ENCODE assay signal across 8 cellular contexts in genomic region chr3:15796771-15797599, GRCh38. TPM values are rescaled to one million over a fixed set of nuclear protein-coding genes. Genes with fewer than 3 reads are reported as not detected.
DNase-seq lines count a peak whose midpoint lies in the region; ATAC-seq and TF ChIP-seq lines count a peak whose summit lies in the region.

No MANE protein-coding gene starts in this region.

- H3K4me1 ChIP-seq in SJSA1 (replicated peaks) = peaks cover 30% of the 10 kb centered on the region
- H3K4me1 ChIP-seq in lower lobe of right lung = peaks cover 56% of the 10 kb centered on the region
- H3K4me1 ChIP-seq in thoracic aorta (ENCODE audit: control insufficient read depth in 1 of 2, low read depth in 2 of 2) = peaks cover 46 to 52% of the 10 kb centered on the region in 2 donors

- intact Hi-C loops in dorsolateral prefrontal cortex (cut with DNase I) = loop anchor here (5.0 kb wide), 2 partner anchors 45 to 165 kb away; no protein-coding TSS in a partner anchor
- intact Hi-C loops in lower lobe of right lung (cut with DNase I) = no loop called here

- H3K4me3 ChIP-seq in SJSA1 (peak overlapping the region; percentile 42), dorsolateral prefrontal cortex (peak overlapping the region; percentile 25 to 74 (median 56)), lower lobe of right lung (peak overlapping the region; percentile 48), thoracic aorta (peak overlapping the region; percentile 64)

- H3K4me1 Mint-ChIP-seq in HFFc6 (ENCODE audit: low read depth) = peaks cover 63% of the 10 kb centered on the region

- H3K27me3 ChIP-seq in SJSA1 (replicated peaks) = no peaks in the 10 kb centered on the region
- H3K27me3 ChIP-seq in dorsolateral prefrontal cortex = no peaks in the 10 kb centered on the region
- H3K27me3 ChIP-seq in lower lobe of right lung (ENCODE audit: low read depth) = no peaks in the 10 kb centered on the region
- H3K27me3 ChIP-seq in thoracic aorta (replicated peaks; ENCODE audit: insufficient read depth) = no peaks in the 10 kb centered on the region

- H3K27me3 Mint-ChIP-seq in HFFc6 (ENCODE audit: insufficient read depth) = peaks cover 13% of the 10 kb centered on the region

- H3K27ac ChIP-seq in SJSA1 (peak overlapping the region; percentile 96), dorsolateral prefrontal cortex (peak overlapping the region; percentile 72 to 97 (median 93)), lower lobe of right lung (peak overlapping the region; percentile 83), thoracic aorta (peak overlapping the region; percentile 68 to 82)

- TF ChIP-seq CTCF in HFFc6 (IDR thresholded peaks at IDR 0.05) (no peak), dorsolateral prefrontal cortex (IDR thresholded peaks at IDR 0.05 in 54 of 56, conservative IDR thresholded peaks at IDR 0.05 in 2 of 56; ENCODE audit: low read depth in 1 of 56, partially characterized antibody in 56 of 56) (peak in 4 of 56 donors; percentile 3 to 12 (median 7)), lower lobe of right lung (IDR thresholded peaks at IDR 0.05) (no peak), thoracic aorta (IDR thresholded peaks at IDR 0.05) (no peak)

- H3K27ac Mint-ChIP-seq in HFFc6 = peak overlapping the region; percentile 98

- peaks cover 28% of the 10 kb centered on the region for H3K36me3 ChIP-seq in SJSA1
- H3K36me3 ChIP-seq in lower lobe of right lung = no peaks in the 10 kb centered on the region
- H3K36me3 ChIP-seq in thoracic aorta = no peaks in the 10 kb centered on the region

- peak overlapping the region; percentile 94 for H3K4me3 Mint-ChIP-seq in HFFc6

- ATAC-seq in lower lobe of right lung (peak; percentile 38 to 51), thoracic aorta (ENCODE audit: insufficient number of reproducible peaks, low FRiP score, low read depth) (no peak)

- peaks cover 4% of the 10 kb centered on the region; the same call in 1 of the 2 replicates for H3K9me3 Mint-ChIP-seq in HFFc6

- peaks cover 46% of the 10 kb centered on the region for H3K36me3 Mint-ChIP-seq in HFFc6 (ENCODE audit: low read depth)

- H3K9me3 ChIP-seq in SJSA1 (replicated peaks) = no peaks in the 10 kb centered on the region
- H3K9me3 ChIP-seq in lower lobe of right lung = no peaks in the 10 kb centered on the region
- no peaks in the 10 kb centered on the region for H3K9me3 ChIP-seq in thoracic aorta

- DNase-seq in C1 segment of cervical spinal cord (lab: John Stamatoyannopoulos, UW) (peak in 12 of 14 donors; percentile 5 to 84 (median 20)), HFFc6 (peak; percentile 71), SJSA1 (ENCODE audit: low read depth in 1 of 2, low spot score in 2 of 2) (peak in 1 of 2 experiments; percentile 81), dorsolateral prefrontal cortex (peak in 4 of 10 donors; percentile 42 to 46 (median 46)), lower lobe of right lung (no peak), thoracic aorta (ENCODE audit: low spot score) (no peak), GM19240 (ENCODE audit: insufficient read length, low spot score) (no peak), NCI-H774 (lab: John Stamatoyannopoulos, UW) (no peak)

RNA-seq across cellular contexts. Expression of gene ANKRD28, which starts 0.8 kb away (rescaled TPM):
- total RNA-seq in HFFc6 (2021; fragmentation: NEBNext Ultra II Directional; extraction: Animal tissue kit (Norgen Biotek cat#: 25700)) = 10 to 100 TPM; 80.4 to 96.3 (median 90.4) TPM
- total RNA-seq in SJSA1 (2014; rRNA removed; shearing (Covaris generic)) = 71.6 and 83.0 TPM in 2 replicates
- total RNA-seq in dorsolateral prefrontal cortex (100 to 1,000 TPM in 4 of 120 experiments, 10 to 100 TPM in 116; 46.9 to 110 (median 74.2) TPM), lower lobe of right lung (57.2 TPM), thoracic aorta (10 to 100 TPM; 42.5 to 60.2 TPM)

Comparison
In these comparisons a context has a peak if more than half of its experiments do, and no peak if none do; other contexts are left out.
1. DNase-seq: peak in C1 segment of cervical spinal cord (12 of 14) and HFFc6 (single experiment); none in lower lobe of right lung (single experiment), thoracic aorta (single experiment), GM19240 (single experiment) and NCI-H774 (single experiment).
2. Peak in every context shown above with its lines, with median percentiles within 50 percentile points of each other: H3K27ac ChIP-seq and H3K4me3 ChIP-seq.